Comparison of ENCODE assay signal across 11 cellular contexts in the genomic region with DNA sequence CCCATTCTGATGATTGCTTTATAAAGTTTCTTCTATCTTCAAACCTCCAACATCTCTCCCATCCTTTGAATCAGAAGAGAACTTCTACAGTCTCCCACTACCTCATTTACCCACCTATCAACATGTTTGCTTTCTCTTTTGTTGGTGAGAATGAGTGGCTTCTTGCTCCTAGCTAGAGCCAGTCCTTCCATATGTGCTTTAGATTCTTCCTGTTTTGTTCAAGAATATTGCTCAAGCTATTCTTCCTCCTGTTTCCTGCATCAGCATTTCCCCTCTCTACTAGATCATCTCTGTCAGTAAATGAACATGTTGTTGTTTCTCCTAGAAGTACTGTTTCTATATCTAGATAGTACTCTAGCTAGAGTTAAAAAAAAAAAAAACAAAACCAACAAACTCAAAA. TPM values are rescaled to one million over a fixed set of nuclear protein-coding genes. Genes with fewer than 3 reads are reported as not detected.
A peak's percentile ranks its signal among the peaks of the same experiment; 100 is the strongest.
DNase-seq lines count a peak whose midpoint lies in the region; ATAC-seq and TF ChIP-seq lines count a peak whose summit lies in the region.
"Had no signal": no experiment of that assay in that cellular context is flagged by ENCODE, and none has a peak within 500 bp of the region (broad histone marks: within the 10 kb centered on the region; RNA-seq: fewer than 3 reads in every experiment).

No MANE protein-coding gene starts in this region.

- peaks cover 99% of the 10 kb centered on the region for H3K79me2 ChIP-seq in Loucy (ENCODE audit: insufficient read depth, low read length)

- peaks cover 8% of the 10 kb centered on the region; the same call in 1 of the 2 replicates for H3F3A ChIP-seq in Loucy (ENCODE audit: low read depth)

- H3K36me3 ChIP-seq in BLaER1 treated with 17β-estradiol and CSF1 and Interleukin-3, amounts not matched to agents 10 nM and 100 nM: peaks cover 6 to 45% (median 17%) of the 10 kb centered on the region in 11 experiments; a peak in 17 of 22 replicates
- H3K36me3 ChIP-seq in Loucy (ENCODE audit: insufficient read depth, low read length) (no peaks in the 10 kb centered on the region), adrenal gland (replicated peaks in 1 of 2) (no peaks in the 10 kb centered on the region), aorta (ENCODE audit: control insufficient read depth in 1 of 2, insufficient read depth in 2 of 2, low read length in 1 of 2) (no peaks in the 10 kb centered on the region)

- peaks cover 29 to 97% (median 56%) of the 10 kb centered on the region in 10 experiments for H3K4me1 ChIP-seq in BLaER1 treated with 17β-estradiol and CSF1 and Interleukin-3, amounts not matched to agents 10 nM and 100 nM
- H3K4me1 ChIP-seq in Loucy (ENCODE audit: insufficient read depth, low read length, poor library complexity, severe bottlenecking) (peaks cover 84% of the 10 kb centered on the region), adrenal gland (replicated peaks in 1 of 2) (peaks cover 13 to 57% of the 10 kb centered on the region in 2 donors), aorta (ENCODE audit: control insufficient read depth in 1 of 2, insufficient read depth in 2 of 2, low read length in 2 of 2) (no peaks in the 10 kb centered on the region)

- peak overlapping the region in 7 of 10 experiments; percentile 10 to 38 (median 28); a peak in 9 of 20 replicates for H3K4me3 ChIP-seq in BLaER1 treated with 17β-estradiol and CSF1 and Interleukin-3, amounts not matched to agents 10 nM and 100 nM
- H3K4me3 ChIP-seq in Loucy (ENCODE audit: low read length, poor library complexity, severe bottlenecking): peak overlapping the region; percentile 96
- H3K4me3 ChIP-seq in adrenal gland: no peak overlapping the region
- H3K4me3 ChIP-seq in aorta (ENCODE audit: low read length in 2 of 2): no peak overlapping the region

- H3K9me3 ChIP-seq in BLaER1 treated with 17β-estradiol and CSF1 and Interleukin-3, amounts not matched to agents 10 nM and 100 nM (replicated peaks in 1 of 11): no peaks in the 10 kb centered on the region
- H3K9me3 ChIP-seq in Loucy (ENCODE audit: insufficient read depth, low read depth, low read length) (no peaks in the 10 kb centered on the region), adrenal gland (replicated peaks in 1 of 3) (no peaks in the 10 kb centered on the region), aorta (ENCODE audit: control insufficient read depth, low read length) (no peaks in the 10 kb centered on the region)

- peak overlapping the region in 10 of 11 experiments; percentile 34 to 90 (median 76); a peak in 19 of 22 replicates for H3K27ac ChIP-seq in BLaER1 treated with 17β-estradiol and CSF1 and Interleukin-3, amounts not matched to agents 10 nM and 100 nM
- H3K27ac ChIP-seq in adrenal gland: peak overlapping the region in 3 of 5 donors; percentile 12 to 58 (median 37)
- H3K27ac ChIP-seq in aorta (ENCODE audit: low read depth in 1 of 2, low read length in 2 of 2): no peak overlapping the region

- peak overlapping the region in 8 of 11 experiments; percentile 42 to 83 (median 59); a peak in 15 of 22 replicates for H3K9ac ChIP-seq in BLaER1 treated with 17β-estradiol and CSF1 and Interleukin-3, amounts not matched to agents 10 nM and 100 nM
- peak overlapping the region; percentile 95 for H3K9ac ChIP-seq in Loucy (ENCODE audit: low read depth, low read length, poor library complexity, severe bottlenecking)

- TF ChIP-seq CTCF in Loucy (conservative IDR thresholded peaks at IDR 0.05; ENCODE audit: low read length) (no peak), adrenal gland (IDR thresholded peaks at IDR 0.05) (no peak)

- H3K27me3 ChIP-seq in BLaER1 treated with 17β-estradiol and CSF1 and Interleukin-3, amounts not matched to agents 10 nM and 100 nM: no peaks in the 10 kb centered on the region
- H3K27me3 ChIP-seq in Loucy (ENCODE audit: insufficient read depth, low read length, poor library complexity, severe bottlenecking) (no peaks in the 10 kb centered on the region), adrenal gland (no peaks in the 10 kb centered on the region), aorta (ENCODE audit: control insufficient read depth in 1 of 2, insufficient read depth in 2 of 2, low read length in 1 of 2) (no peaks in the 10 kb centered on the region)

- DNase-seq in adrenal gland: no peak
- peak; percentile 41 for DNase-seq in medulla oblongata (ENCODE audit: extremely low spot score)
- DNase-seq in aorta: no peak
- no peak for DNase-seq in NCI-H345 (lab: John Stamatoyannopoulos, UW)
- DNase-seq in activated gamma-delta T cell (lab: John Stamatoyannopoulos, UW): no peak
- no peak for DNase-seq in NCI-H1930 (lab: John Stamatoyannopoulos, UW)
- DNase-seq: IMR-90; stimulated activated CD4-positive, alpha-beta T cell treated with anti-CD3 and anti-CD28 coated beads, Interleukin-2, amount 100 ng/mL, for 48 hours had no signal

- intact Hi-C loops in adrenal gland (cut with DNase I) (no loop called here), aorta (cut with DNase I) (no loop called here)

- ATAC-seq in aorta (ENCODE audit: low FRiP score): no peak
- ATAC-seq: Panc1 had no signal

- H3K4me2 ChIP-seq in BLaER1 treated with 17β-estradiol and CSF1 and Interleukin-3, amounts not matched to agents 10 nM and 100 nM: peak overlapping the region; percentile 21 to 97 (median 70)
- peak overlapping the region; percentile 91 for H3K4me2 ChIP-seq in Loucy (ENCODE audit: low read depth, low read length, poor library complexity, severe bottlenecking)

- H2AFZ ChIP-seq in Loucy (ENCODE audit: low read length): no peak overlapping the region

- H3K9me2 ChIP-seq in Loucy (replicated peaks; ENCODE audit: low read depth, low read length): no peaks in the 10 kb centered on the region

- peaks cover 0 to 84% (median 12%) of the 10 kb centered on the region in 11 experiments; a peak in 13 of 22 replicates for H4K20me1 ChIP-seq in BLaER1 treated with 17β-estradiol and CSF1 and Interleukin-3, amounts not matched to agents 10 nM and 100 nM
- peaks cover 13% of the 10 kb centered on the region for H4K20me1 ChIP-seq in Loucy (ENCODE audit: insufficient read depth, low read length, poor library complexity, severe bottlenecking)

- no peak for TF ChIP-seq POLR2A in adrenal gland (IDR thresholded peaks at IDR 0.05)

RNA-seq across cellular contexts. Expression of gene ATF6, which starts 6.3 kb away (rescaled TPM):
- total RNA-seq in adrenal gland: 10 to 100 TPM; 21.5 to 34.2 (median 28.6) TPM
- polyA plus RNA-seq in adrenal gland: 10 to 100 TPM in 1 of 3 donors, 1 to 10 TPM in 2; 3.5 to 27.9 (median 3.6) TPM
- total RNA-seq in aorta: 10 to 100 TPM; 30.4 to 30.5 TPM
- 1 to 10 TPM; 6.1 to 7.0 TPM for polyA plus RNA-seq in aorta

RNA-seq across cellular contexts. Expression of gene DUSP12, which starts 22.8 kb away (rescaled TPM):
- total RNA-seq in adrenal gland (10 to 100 TPM; 13.0 to 48.1 (median 16.6) TPM), aorta (10 to 100 TPM; 19.3 to 22.1 TPM)
- polyA plus RNA-seq in adrenal gland (10 to 100 TPM in 2 of 3 donors, 1 to 10 TPM in 1; 7.8 to 18.2 (median 15.4) TPM), aorta (10 to 100 TPM; 25.7 to 30.1 TPM)

RNA-seq across cellular contexts. Expression of gene FCRLB, which starts 51.1 kb away (rescaled TPM):
- 1 to 10 TPM in 5 of 8 donors, under 1 TPM in 2, not detected in 1; 0.79 to 3.4 (median 1.8) TPM for total RNA-seq in adrenal gland
- polyA plus RNA-seq in adrenal gland: under 1 TPM; 0.42 to 0.67 (median 0.56) TPM
- total RNA-seq in aorta: under 1 TPM; 0.49 to 0.66 TPM
- 1 to 10 TPM in 1 of 2 donors, under 1 TPM in 1; 0.36 to 2.0 TPM for polyA plus RNA-seq in aorta

Comparison
In these comparisons a context has a peak if more than half of its experiments do, and no peak if none do; other contexts are left out.
1. H3K27ac ChIP-seq: peak in BLaER1 treated with 17β-estradiol and CSF1 and Interleukin-3, amounts not matched to agents 10 nM and 100 nM (10 of 11) and adrenal gland (3 of 5); none in aorta (0 of 2).
2. H3K4me3 ChIP-seq: peak in BLaER1 treated with 17β-estradiol and CSF1 and Interleukin-3, amounts not matched to agents 10 nM and 100 nM (7 of 10) and Loucy (single experiment); none in adrenal gland (0 of 4) and aorta (0 of 2).